ENCODE assay signal across 26 cellular contexts in genomic region chrX:23727206-23727605, GRCh38. TPM values are rescaled to one million over a fixed set of nuclear protein-coding genes. Genes with fewer than 3 reads are reported as not detected.
A peak's percentile ranks its signal among the peaks of the same experiment; 100 is the strongest.
DNase-seq lines count a peak whose midpoint lies in the region; ATAC-seq, FAIRE-seq and TF ChIP-seq lines count a peak whose summit lies in the region.
"Had no signal": no experiment of that assay in that cellular context is flagged by ENCODE, and none has a peak within 500 bp of the region (broad histone marks: within the 10 kb centered on the region; RNA-seq: fewer than 3 reads in every experiment).

No MANE protein-coding gene starts in this region.

- CTCF ChIA-PET in activated CD8-positive, alpha-beta T cell treated with anti-CD3 and anti-CD28 coated beads, Interleukin-2, amount 10 ng/mL, durations not matched to agents 7 days and 5 days (lab: Charles Lee) = interaction anchor here (1.1 kb wide), 1 partner anchor 10 kb away, joined by 3 read pairs; no protein-coding TSS in a partner anchor
- CTCF ChIA-PET in activated CD8-positive, alpha-beta T cell treated with anti-CD3 and anti-CD28 coated beads for 36 hours (lab: Charles Lee) = no interaction called here

- H3K9ac ChIP-seq in astrocyte (ENCODE audit: low read length) = no peak overlapping the region
- H3K9ac ChIP-seq: BLaER1, GM23248, SK-N-SH had no signal

- no peak overlapping the region for H3K4me3 ChIP-seq in astrocyte (ENCODE audit: insufficient read depth, low read depth, low read length)
- no peak overlapping the region for H3K4me3 ChIP-seq in sigmoid colon
- H3K4me3 ChIP-seq: BLaER1, GM23248 had no signal

- H3K27me3 ChIP-seq in astrocyte (ENCODE audit: insufficient read depth, low read length) = no peaks in the 10 kb centered on the region
- H3K27me3 ChIP-seq in sigmoid colon = no peaks in the 10 kb centered on the region
- H3K27me3 ChIP-seq: BLaER1 had no signal

- peaks cover 15% of the 10 kb centered on the region for H3K36me3 ChIP-seq in astrocyte (ENCODE audit: insufficient read depth, low read length)
- H3K36me3 ChIP-seq in sigmoid colon = peaks cover 0 to 44% (median 0%) of the 10 kb centered on the region in 4 donors

- H3K4me1 ChIP-seq in astrocyte (ENCODE audit: insufficient read depth, low read length) = no peaks in the 10 kb centered on the region
- H3K4me1 ChIP-seq in sigmoid colon = no peaks in the 10 kb centered on the region
- H3K4me1 ChIP-seq: BLaER1 had no signal

- H3K27ac ChIP-seq in astrocyte (ENCODE audit: low read depth, low read length) = no peak overlapping the region
- no peak overlapping the region for H3K27ac ChIP-seq in sigmoid colon
- H3K27ac ChIP-seq: BLaER1, GM23248 had no signal

- TF ChIP-seq POLR2A in sigmoid colon (IDR thresholded peaks at IDR 0.05) = no peak

- no peaks in the 10 kb centered on the region for H3K9me3 ChIP-seq in astrocyte (ENCODE audit: insufficient read depth, low read depth, low read length)
- H3K9me3 ChIP-seq in sigmoid colon = no peaks in the 10 kb centered on the region
- H3K9me3 ChIP-seq: BLaER1, SK-N-SH had no signal

- no peak overlapping the region for H3K4me2 ChIP-seq in astrocyte (ENCODE audit: low read length)
- H3K4me2 ChIP-seq: BLaER1, SK-N-SH had no signal

- H4K20me1 ChIP-seq in astrocyte (ENCODE audit: insufficient read depth, low read length) = no peaks in the 10 kb centered on the region
- H4K20me1 ChIP-seq: BLaER1 had no signal

- FAIRE-seq in HTR-8/SVneo (lab: Jason Lieb, UNC) (peak; percentile 57), astrocyte (lab: Jason Lieb, UNC) (peak; percentile 17)
- FAIRE-seq: GM18507, HepG2, RCC 7860 had no signal

- no peak for TF ChIP-seq CTCF in activated CD8-positive, alpha-beta T cell treated with anti-CD3 and anti-CD28 coated beads for 36 hours (IDR thresholded peaks at IDR 0.05)
- no peak for TF ChIP-seq CTCF in astrocyte (IDR thresholded peaks at IDR 0.05; ENCODE audit: insufficient read depth, low read depth, low read length)
- no peak for TF ChIP-seq CTCF in sigmoid colon (IDR thresholded peaks at IDR 0.05)

- no peak overlapping the region for H3K4me3 Mint-ChIP-seq in activated CD8-positive, alpha-beta T cell treated with anti-CD3 and anti-CD28 coated beads, Interleukin-2, amount 10 ng/mL, durations not matched to agents 7 days and 5 days
- no peak overlapping the region for H3K4me3 Mint-ChIP-seq in activated CD8-positive, alpha-beta T cell treated with anti-CD3 and anti-CD28 coated beads for 36 hours
- no peak overlapping the region for H3K4me3 Mint-ChIP-seq in astrocyte (ENCODE audit: unreplicated experiment)
- H3K4me3 Mint-ChIP-seq in stimulated activated memory B cell treated with anti-CD40 and anti-IgM and Interleukin-4, amounts not matched to agents 10 μg/mL and 1 μg/mL and 100 μg/mL, for 72 hours = no peak overlapping the region
- H3K4me3 Mint-ChIP-seq: CD4-positive, alpha-beta T cell had no signal

- H3K27ac Mint-ChIP-seq in activated CD8-positive, alpha-beta T cell treated with anti-CD3 and anti-CD28 coated beads, Interleukin-2, amount 10 ng/mL, durations not matched to agents 7 days and 5 days = no peak overlapping the region
- no peak overlapping the region for H3K27ac Mint-ChIP-seq in activated CD8-positive, alpha-beta T cell treated with anti-CD3 and anti-CD28 coated beads for 36 hours
- no peak overlapping the region for H3K27ac Mint-ChIP-seq in astrocyte (ENCODE audit: unreplicated experiment)
- peak overlapping the region; percentile 75 for H3K27ac Mint-ChIP-seq in stimulated activated memory B cell treated with anti-CD40 and anti-IgM and Interleukin-4, amounts not matched to agents 10 μg/mL and 1 μg/mL and 100 μg/mL, for 72 hours
- H3K27ac Mint-ChIP-seq: CD4-positive, alpha-beta T cell had no signal

- intact Hi-C loops in activated CD8-positive, alpha-beta T cell treated with anti-CD3 and anti-CD28 coated beads for 36 hours (cut with micrococcal nuclease) = no loop called here
- intact Hi-C loops in sigmoid colon (cut with DNase I) = no loop called here

- H3K36me3 Mint-ChIP-seq in activated CD8-positive, alpha-beta T cell treated with anti-CD3 and anti-CD28 coated beads, Interleukin-2, amount 10 ng/mL, durations not matched to agents 7 days and 5 days (ENCODE audit: low read depth) = peaks cover 35% of the 10 kb centered on the region
- H3K36me3 Mint-ChIP-seq in activated CD8-positive, alpha-beta T cell treated with anti-CD3 and anti-CD28 coated beads for 36 hours (ENCODE audit: low read depth) = peaks cover 19% of the 10 kb centered on the region
- peaks cover 3% of the 10 kb centered on the region for H3K36me3 Mint-ChIP-seq in astrocyte (ENCODE audit: low read depth, unreplicated experiment)
- peaks cover 46% of the 10 kb centered on the region for H3K36me3 Mint-ChIP-seq in stimulated activated memory B cell treated with anti-CD40 and anti-IgM and Interleukin-4, amounts not matched to agents 10 μg/mL and 1 μg/mL and 100 μg/mL, for 72 hours

- H2AFZ ChIP-seq in astrocyte (ENCODE audit: low read depth, low read length) = no peak overlapping the region
- H2AFZ ChIP-seq: GM23248 had no signal

- no peaks in the 10 kb centered on the region for H3K9me3 Mint-ChIP-seq in activated CD8-positive, alpha-beta T cell treated with anti-CD3 and anti-CD28 coated beads, Interleukin-2, amount 10 ng/mL, durations not matched to agents 7 days and 5 days (ENCODE audit: insufficient read depth)
- no peaks in the 10 kb centered on the region for H3K9me3 Mint-ChIP-seq in activated CD8-positive, alpha-beta T cell treated with anti-CD3 and anti-CD28 coated beads for 36 hours
- no peaks in the 10 kb centered on the region for H3K9me3 Mint-ChIP-seq in astrocyte (ENCODE audit: unreplicated experiment)
- H3K9me3 Mint-ChIP-seq in stimulated activated memory B cell treated with anti-CD40 and anti-IgM and Interleukin-4, amounts not matched to agents 10 μg/mL and 1 μg/mL and 100 μg/mL, for 72 hours = no peaks in the 10 kb centered on the region
- H3K9me3 Mint-ChIP-seq: CD4-positive, alpha-beta T cell had no signal

- H3K27me3 Mint-ChIP-seq in activated CD8-positive, alpha-beta T cell treated with anti-CD3 and anti-CD28 coated beads, Interleukin-2, amount 10 ng/mL, durations not matched to agents 7 days and 5 days (ENCODE audit: low read depth) = no peaks in the 10 kb centered on the region
- no peaks in the 10 kb centered on the region for H3K27me3 Mint-ChIP-seq in activated CD8-positive, alpha-beta T cell treated with anti-CD3 and anti-CD28 coated beads for 36 hours
- no peaks in the 10 kb centered on the region for H3K27me3 Mint-ChIP-seq in astrocyte (ENCODE audit: low read depth, unreplicated experiment)
- no peaks in the 10 kb centered on the region for H3K27me3 Mint-ChIP-seq in stimulated activated memory B cell treated with anti-CD40 and anti-IgM and Interleukin-4, amounts not matched to agents 10 μg/mL and 1 μg/mL and 100 μg/mL, for 72 hours
- H3K27me3 Mint-ChIP-seq: CD4-positive, alpha-beta T cell had no signal

- WGBS in sigmoid colon, 2 donors = 95% methylated on average over 3 of the region's 3 CpGs

- no peak for TF ChIP-seq EP300 in sigmoid colon (IDR thresholded peaks at IDR 0.05)

- peak; percentile 24 for DNase-seq in activated CD8-positive, alpha-beta T cell treated with anti-CD3 and anti-CD28 coated beads, Interleukin-2, amount 10 ng/mL, durations not matched to agents 7 days and 5 days
- DNase-seq in activated CD8-positive, alpha-beta T cell treated with anti-CD3 and anti-CD28 coated beads for 36 hours = no peak
- DNase-seq in HTR-8/SVneo (ENCODE audit: insufficient read length, low spot score) = no peak
- no peak for DNase-seq in astrocyte (ENCODE audit: low read depth)
- DNase-seq in DMS153 treated with DMSO at 0.1 percent for 48 hours (lab: John Stamatoyannopoulos, UW; ENCODE audit: unreplicated experiment) = no peak
- no peak for DNase-seq in sigmoid colon
- DNase-seq: CD4-positive, alpha-beta T cell; COR-L47; DMS 273 treated with DMSO at 0.1 percent for 48 hours; DND-41; GM23248; H7; NCI-H1092 treated with DMSO at 0.1 percent for 48 hours; NCI-H1436; NCI-H187 treated with DMSO at 0.1 percent for 48 hours; NCI-H2107; NCI-H446; NCI-H524 treated with DMSO at 0.1 percent for 48 hours; NCI-H774; SK-N-SH had no signal

- no peak for ATAC-seq in activated CD8-positive, alpha-beta T cell treated with anti-CD3 and anti-CD28 coated beads, Interleukin-2, amount 10 ng/mL, durations not matched to agents 7 days and 5 days
- no peak for ATAC-seq in activated CD8-positive, alpha-beta T cell treated with anti-CD3 and anti-CD28 coated beads for 36 hours
- no peak for ATAC-seq in stimulated activated memory B cell treated with anti-CD40 and anti-IgM and Interleukin-4, amounts not matched to agents 10 μg/mL and 1 μg/mL and 100 μg/mL, for 72 hours
- no peak for ATAC-seq in GM19395 (IDR thresholded peaks at IDR 0.05; ENCODE audit: unreplicated experiment)
- ATAC-seq: HepG2 had no signal

- H3K4me1 Mint-ChIP-seq in activated CD8-positive, alpha-beta T cell treated with anti-CD3 and anti-CD28 coated beads, Interleukin-2, amount 10 ng/mL, durations not matched to agents 7 days and 5 days (ENCODE audit: low read depth) = peaks cover 5% of the 10 kb centered on the region
- peaks cover 7% of the 10 kb centered on the region for H3K4me1 Mint-ChIP-seq in activated CD8-positive, alpha-beta T cell treated with anti-CD3 and anti-CD28 coated beads for 36 hours (ENCODE audit: low read depth)
- H3K4me1 Mint-ChIP-seq in astrocyte (ENCODE audit: low read depth, unreplicated experiment) = no peaks in the 10 kb centered on the region
- peaks cover 15% of the 10 kb centered on the region for H3K4me1 Mint-ChIP-seq in stimulated activated memory B cell treated with anti-CD40 and anti-IgM and Interleukin-4, amounts not matched to agents 10 μg/mL and 1 μg/mL and 100 μg/mL, for 72 hours

- H3K79me2 ChIP-seq in astrocyte (ENCODE audit: insufficient read depth, low read length) = peaks cover 12% of the 10 kb centered on the region

- POLR2A ChIA-PET in activated CD8-positive, alpha-beta T cell treated with anti-CD3 and anti-CD28 coated beads, Interleukin-2, amount 10 ng/mL, durations not matched to agents 7 days and 5 days (lab: Charles Lee) = interaction anchor here (0.5 to 2.6 kb wide), 2 partner anchors 55 to 1566 kb away, joined by 4 to 6 read pairs; partner anchors contain the start of gene SAT1
- POLR2A ChIA-PET in activated CD8-positive, alpha-beta T cell treated with anti-CD3 and anti-CD28 coated beads for 36 hours (lab: Charles Lee) = no interaction called here

RNA-seq across cellular contexts. Expression of gene ACOT9, which starts 15.9 kb away (rescaled TPM):
- total RNA-seq in activated CD8-positive, alpha-beta T cell treated with anti-CD3 and anti-CD28 coated beads, Interleukin-2, amount 10 ng/mL, durations not matched to agents 7 days and 5 days = 10 to 100 TPM; 23.5 to 29.0 TPM
- total RNA-seq in activated CD8-positive, alpha-beta T cell treated with anti-CD3 and anti-CD28 coated beads for 36 hours = 10 to 100 TPM; 28.1 to 28.3 TPM
- total RNA-seq in astrocyte = 55.7 and 59.6 TPM in 2 replicates
- 10 to 100 TPM; 32.6 to 63.1 (median 51.3) TPM for total RNA-seq in sigmoid colon
- polyA plus RNA-seq in sigmoid colon = 10 to 100 TPM; 18.0 to 28.7 (median 25.6) TPM

RNA-seq across cellular contexts. Expression of gene SAT1, which starts 55.8 kb away (rescaled TPM):
- 10 to 100 TPM; 83.4 to 87.5 TPM for total RNA-seq in activated CD8-positive, alpha-beta T cell treated with anti-CD3 and anti-CD28 coated beads, Interleukin-2, amount 10 ng/mL, durations not matched to agents 7 days and 5 days
- 100 to 1,000 TPM in 1 of 2 experiments, 10 to 100 TPM in 1; 94.1 to 101 TPM for total RNA-seq in activated CD8-positive, alpha-beta T cell treated with anti-CD3 and anti-CD28 coated beads for 36 hours
- total RNA-seq in astrocyte (202 and 224 TPM in 2 replicates), sigmoid colon (100 to 1,000 TPM; 321 to 371 (median 343) TPM)
- polyA plus RNA-seq in sigmoid colon = 1,000 to 10,000 TPM in 1 of 3 donors, 100 to 1,000 TPM in 2; 775 to 1,356 (median 840) TPM

RNA-seq across cellular contexts. Expression of gene PRDX4, which starts 59.9 kb away (rescaled TPM):
- total RNA-seq in activated CD8-positive, alpha-beta T cell treated with anti-CD3 and anti-CD28 coated beads, Interleukin-2, amount 10 ng/mL, durations not matched to agents 7 days and 5 days = 10 to 100 TPM; 29.3 to 32.3 TPM
- 10 to 100 TPM; 39.6 to 42.0 TPM for total RNA-seq in activated CD8-positive, alpha-beta T cell treated with anti-CD3 and anti-CD28 coated beads for 36 hours
- total RNA-seq in astrocyte = 221 and 244 TPM in 2 replicates
- 10 to 100 TPM; 54.2 to 67.0 (median 57.2) TPM for total RNA-seq in sigmoid colon
- 10 to 100 TPM; 21.6 to 92.8 (median 25.2) TPM for polyA plus RNA-seq in sigmoid colon
